Comparison of ENCODE assay signal across 2 cellular contexts in the genomic region with DNA sequence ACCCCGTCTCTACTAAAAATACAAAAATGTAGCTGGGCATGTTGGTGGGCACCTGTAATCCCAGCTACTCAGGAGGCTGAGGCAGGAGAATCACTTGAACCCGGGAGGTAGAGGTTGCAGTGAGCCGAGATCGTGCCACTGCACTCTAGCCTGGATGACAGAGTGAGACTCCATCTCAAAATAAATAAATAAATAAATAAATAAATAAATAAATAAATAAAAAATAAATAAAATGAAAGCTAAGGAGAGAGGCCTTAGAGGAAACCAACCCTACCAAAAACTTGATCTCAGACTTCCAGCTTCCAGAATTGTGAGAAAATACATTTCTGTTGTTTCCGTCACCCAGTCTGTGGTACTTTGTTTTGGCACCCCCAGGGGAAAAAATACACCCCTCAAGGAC. TPM values are rescaled to one million over a fixed set of nuclear protein-coding genes. Genes with fewer than 3 reads are reported as not detected.
"Had no signal": no experiment of that assay in that cellular context is flagged by ENCODE, and none has a peak within 500 bp of the region (broad histone marks: within the 10 kb centered on the region; RNA-seq: fewer than 3 reads in every experiment).

No MANE protein-coding gene starts in this region.

RNA-seq across cellular contexts. Expression of gene CLMP, which starts 42.7 kb away (rescaled TPM):
- total RNA-seq: OCI-LY7, SK-MEL-5 had no signal
